In genomic region chr6:143514996-143515760, GRCh38 we compare ENCODE assay signal across 15 cellular contexts. TPM values are rescaled to one million over a fixed set of nuclear protein-coding genes. Genes with fewer than 3 reads are reported as not detected.
DNase-seq lines count a peak whose midpoint lies in the region; ATAC-seq and TF ChIP-seq lines count a peak whose summit lies in the region.
"Had no signal": no experiment of that assay in that cellular context is flagged by ENCODE, and none has a peak within 500 bp of the region (broad histone marks: within the 10 kb centered on the region; RNA-seq: fewer than 3 reads in every experiment).

No MANE protein-coding gene starts in this region.

- no peaks in the 10 kb centered on the region for H3K9me3 Mint-ChIP-seq in WTC11
- H3K9me3 Mint-ChIP-seq: activated naive CD8-positive, alpha-beta T cell treated with anti-CD3 and anti-CD28 coated beads, Interleukin-2, amount 10 ng/mL, durations not matched to agents 7 days and 5 days; stimulated activated naive CD8-positive, alpha-beta T cell treated with anti-CD3 and anti-CD28 coated beads, Interleukin-15, Interleukin-2, amounts not matched to agents 100 ng/mL and 50 ng/mL, for 24 hours had no signal

- peaks cover 3% of the 10 kb centered on the region; the same call in 1 of the 2 replicates for H3K36me3 Mint-ChIP-seq in WTC11

- ATAC-seq in WTC11, result no peak
- ATAC-seq: HepG2, mucosa of descending colon had no signal

- CTCF ChIA-PET in WTC11 (lab: Charles Lee), result no interaction called here

- POLR2A ChIA-PET in WTC11 (lab: Charles Lee), result no interaction called here

- no peaks in the 10 kb centered on the region for H3K27me3 ChIP-seq in left ventricle myocardium inferior (ENCODE audit: low read depth)
- H3K27me3 ChIP-seq in subcutaneous abdominal adipose tissue (ENCODE audit: control insufficient read depth in 5 of 5, insufficient read depth in 4 of 5, low read length in 5 of 5), result no peaks in the 10 kb centered on the region

- H3K9me3 ChIP-seq in left ventricle myocardium inferior (replicated peaks) (no peaks in the 10 kb centered on the region), subcutaneous abdominal adipose tissue (ENCODE audit: control insufficient read depth in 5 of 5, low read length in 5 of 5) (peaks cover 0 to under 1% (median 0%) of the 10 kb centered on the region in 5 donors)
- H3K9me3 ChIP-seq: mucosa of descending colon had no signal

- H3K4me3 ChIP-seq in left ventricle myocardium inferior (peak overlapping the region; percentile 34), subcutaneous abdominal adipose tissue (ENCODE audit: low read depth in 1 of 5, low read length in 5 of 5) (no peak overlapping the region)
- H3K4me3 ChIP-seq: mucosa of descending colon had no signal

- peaks cover 38% of the 10 kb centered on the region for H3K4me1 Mint-ChIP-seq in WTC11

- no peak for TF ChIP-seq CTCF in left ventricle myocardium inferior (IDR thresholded peaks at IDR 0.05; ENCODE audit: borderline replicate concordance)
- no peak for TF ChIP-seq CTCF in WTC11 (IDR thresholded peaks at IDR 0.05)

- peaks cover 22% of the 10 kb centered on the region for H3K27me3 Mint-ChIP-seq in WTC11 (ENCODE audit: low read depth)
- H3K27me3 Mint-ChIP-seq: stimulated activated naive CD8-positive, alpha-beta T cell treated with anti-CD3 and anti-CD28 coated beads, Interleukin-15, Interleukin-2, amounts not matched to agents 100 ng/mL and 50 ng/mL, for 24 hours had no signal

- H3K27ac Mint-ChIP-seq in WTC11, result no peak overlapping the region
- H3K27ac Mint-ChIP-seq: activated naive CD8-positive, alpha-beta T cell treated with anti-CD3 and anti-CD28 coated beads, Interleukin-2, amount 10 ng/mL, durations not matched to agents 7 days and 5 days; stimulated activated naive CD8-positive, alpha-beta T cell treated with anti-CD3 and anti-CD28 coated beads, Interleukin-15, Interleukin-2, amounts not matched to agents 100 ng/mL and 50 ng/mL, for 24 hours had no signal

- H3K4me3 Mint-ChIP-seq in WTC11, result no peak overlapping the region
- H3K4me3 Mint-ChIP-seq: activated naive CD8-positive, alpha-beta T cell treated with anti-CD3 and anti-CD28 coated beads, Interleukin-2, amount 10 ng/mL, durations not matched to agents 7 days and 5 days; stimulated activated naive CD8-positive, alpha-beta T cell treated with anti-CD3 and anti-CD28 coated beads, Interleukin-15, Interleukin-2, amounts not matched to agents 100 ng/mL and 50 ng/mL, for 24 hours had no signal

- H3K4me1 ChIP-seq in left ventricle myocardium inferior (peaks cover 60% of the 10 kb centered on the region), subcutaneous abdominal adipose tissue (ENCODE audit: control insufficient read depth in 5 of 5, insufficient read depth in 5 of 5, low read length in 5 of 5) (peaks cover 2 to 33% (median 23%) of the 10 kb centered on the region in 5 donors)

- intact Hi-C loops in left ventricle myocardium inferior (cut with micrococcal nuclease), result no loop called here

- peak; percentile 62 for DNase-seq in NCI-H2196 (lab: John Stamatoyannopoulos, UW; ENCODE audit: unreplicated experiment)
- peak; percentile 48 for DNase-seq in cerebellum (ENCODE audit: low spot score)
- DNase-seq in left ventricle myocardium inferior, result peak; percentile 74
- no peak for DNase-seq in activated naive CD4-positive, alpha-beta T cell (lab: John Stamatoyannopoulos, UW)
- DNase-seq in foreskin melanocyte, result no peak
- DNase-seq in WTC11 (ENCODE audit: low spot score), result no peak
- DNase-seq in GOT3 (lab: John Stamatoyannopoulos, UW), result no peak
- DNase-seq: activated naive CD8-positive, alpha-beta T cell treated with anti-CD3 and anti-CD28 coated beads, Interleukin-2, amount 10 ng/mL, durations not matched to agents 7 days and 5 days; mucosa of descending colon; NCI-H146; NCI-H82; SHP77 treated with DMSO at 0.1 percent for 48 hours had no signal

- no peaks in the 10 kb centered on the region for H3K36me3 ChIP-seq in left ventricle myocardium inferior
- no peaks in the 10 kb centered on the region for H3K36me3 ChIP-seq in subcutaneous abdominal adipose tissue (ENCODE audit: control insufficient read depth in 5 of 5, insufficient read depth in 5 of 5, low read length in 5 of 5)

- H3K9ac ChIP-seq in subcutaneous abdominal adipose tissue (ENCODE audit: low read length in 5 of 5), result no peak overlapping the region

- H3K27ac ChIP-seq in left ventricle myocardium inferior (replicated peaks) (peak overlapping the region; percentile 89), subcutaneous abdominal adipose tissue (ENCODE audit: low read depth, low read length) (peak overlapping the region; percentile 37)

TF ChIP-seq in WTC11, 78 proteins besides CTCF, POLR2A, EP300 and RAD21 (continues in another document):
- TF ChIP-seq IRF2 (CRISPR knock-in tag; IDR thresholded peaks at IDR 0.05; ENCODE audit: borderline replicate concordance, low read depth) (no peak), ZMAT4 (CRISPR knock-in tag; IDR thresholded peaks at IDR 0.05) (no peak), ZBTB43 (CRISPR knock-in tag; IDR thresholded peaks at IDR 0.05) (no peak), SMAD3 (CRISPR knock-in tag; IDR thresholded peaks at IDR 0.05; ENCODE audit: borderline replicate concordance) (no peak), ZNF671 (CRISPR knock-in tag; IDR thresholded peaks at IDR 0.05) (no peak), ZBTB21 (CRISPR knock-in tag; IDR thresholded peaks at IDR 0.05; ENCODE audit: borderline replicate concordance) (no peak), MYBL2 (CRISPR knock-in tag; IDR thresholded peaks at IDR 0.05) (no peak), STAT6 (CRISPR knock-in tag; conservative IDR thresholded peaks at IDR 0.05; ENCODE audit: low read depth) (no peak), ZNF423 (CRISPR knock-in tag; IDR thresholded peaks at IDR 0.05) (no peak), GRHL2 (CRISPR knock-in tag; IDR thresholded peaks at IDR 0.05; ENCODE audit: insufficient replicate concordance, severe bottlenecking) (no peak), E2F1 (CRISPR knock-in tag; IDR thresholded peaks at IDR 0.05) (no peak), ZNF219 (CRISPR knock-in tag; IDR thresholded peaks at IDR 0.05; ENCODE audit: borderline replicate concordance) (no peak), RORB (CRISPR knock-in tag; IDR thresholded peaks at IDR 0.05) (no peak), ZNF512 (CRISPR knock-in tag; IDR thresholded peaks at IDR 0.05; ENCODE audit: borderline replicate concordance) (no peak), PRRX2 (CRISPR knock-in tag; IDR thresholded peaks at IDR 0.05) (no peak)

RNA-seq across cellular contexts. Expression of gene FUCA2, which starts 3.7 kb away (rescaled TPM):
- total RNA-seq in cerebellum (14.2 TPM), left ventricle myocardium inferior (44.5 TPM), WTC11 (2021) (48.5 to 55.4 TPM (median 51.8 TPM) in 3 replicates)

Comparison
In these comparisons a context has a peak if more than half of its experiments do, and no peak if none do; other contexts are left out.
1. DNase-seq: peak in NCI-H2196 (single experiment), cerebellum (single experiment) and left ventricle myocardium inferior (single experiment); none in activated naive CD4-positive, alpha-beta T cell (0 of 4), foreskin melanocyte (single experiment), WTC11 (single experiment) and GOT3 (single experiment).